ENCODE assay signal across 8 cellular contexts in the genomic region with DNA sequence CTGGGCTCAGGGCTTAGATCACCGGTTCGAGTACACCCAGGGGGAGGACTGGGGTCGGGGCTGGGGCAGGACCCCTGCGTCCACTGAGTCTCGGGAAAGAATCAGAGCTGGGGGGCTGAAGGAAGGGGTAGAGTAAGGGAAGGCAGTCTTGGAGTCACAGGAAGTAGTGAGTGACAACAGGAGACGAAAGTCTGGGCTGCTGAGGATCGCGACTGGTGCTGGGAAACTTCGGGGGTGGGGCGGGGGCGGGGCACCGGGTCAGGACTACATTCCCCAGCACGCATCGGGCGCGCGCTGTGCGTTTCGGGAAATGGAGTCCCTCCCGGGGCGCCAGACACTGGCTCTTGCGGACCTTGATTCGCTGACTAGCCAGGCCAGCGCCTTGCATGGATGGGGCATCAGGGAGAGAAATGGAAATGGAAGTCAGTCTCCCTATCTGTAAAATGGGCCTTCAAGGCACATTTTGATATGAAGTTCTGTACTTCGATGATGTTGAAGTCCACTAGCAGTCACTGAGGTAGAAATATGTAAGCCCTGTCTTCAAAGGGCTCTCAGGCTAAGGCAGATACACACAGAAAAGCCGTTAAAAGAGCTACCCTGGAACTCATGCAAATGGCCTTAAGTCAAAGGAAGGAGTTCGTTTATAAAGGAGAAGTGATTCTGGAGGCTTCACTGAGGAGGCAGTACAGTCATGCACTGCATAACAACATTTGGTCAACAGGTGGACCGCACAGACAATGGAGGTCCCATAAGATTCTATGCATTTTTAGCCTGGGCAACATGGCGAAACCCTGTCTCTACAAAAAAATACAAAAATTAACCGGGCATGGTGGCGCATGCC. TPM values are rescaled to one million over a fixed set of nuclear protein-coding genes. Genes with fewer than 3 reads are reported as not detected.
DNase-seq lines count a peak whose midpoint lies in the region; ATAC-seq and TF ChIP-seq lines count a peak whose summit lies in the region.

No MANE protein-coding gene starts in this region.

- no peaks in the 10 kb centered on the region for H3K27me3 Mint-ChIP-seq in activated CD4-positive, alpha-beta T cell treated with anti-CD3 and anti-CD28 coated beads for 36 hours
- no peaks in the 10 kb centered on the region for H3K27me3 Mint-ChIP-seq in chondrocyte (ENCODE audit: low read depth)

- H3K9me3 Mint-ChIP-seq in activated CD4-positive, alpha-beta T cell treated with anti-CD3 and anti-CD28 coated beads for 36 hours (ENCODE audit: low read depth), result no peaks in the 10 kb centered on the region
- H3K9me3 Mint-ChIP-seq in chondrocyte (ENCODE audit: low read depth), result no peaks in the 10 kb centered on the region

- no peaks in the 10 kb centered on the region for H3K27me3 ChIP-seq in kidney epithelial cell (ENCODE audit: control insufficient read depth, insufficient read depth, low read length)

- H3K4me1 Mint-ChIP-seq in activated CD4-positive, alpha-beta T cell treated with anti-CD3 and anti-CD28 coated beads for 36 hours, result peaks cover 41% of the 10 kb centered on the region
- H3K4me1 Mint-ChIP-seq in chondrocyte (ENCODE audit: low read depth), result peaks cover 47% of the 10 kb centered on the region

- peak overlapping the region; percentile 84 for H3K27ac Mint-ChIP-seq in activated CD4-positive, alpha-beta T cell treated with anti-CD3 and anti-CD28 coated beads for 36 hours
- peak overlapping the region; percentile 100 for H3K27ac Mint-ChIP-seq in chondrocyte (ENCODE audit: unreplicated experiment)

- H3K36me3 ChIP-seq in kidney epithelial cell (ENCODE audit: control insufficient read depth, insufficient read depth, low read length), result no peaks in the 10 kb centered on the region

- peak overlapping the region; percentile 63 for H3K4me3 ChIP-seq in kidney epithelial cell (ENCODE audit: low read depth, low read length)

- peak; percentile 38 for ATAC-seq in GM21619 (IDR thresholded peaks at IDR 0.05; ENCODE audit: unreplicated experiment)
- ATAC-seq in activated CD4-positive, alpha-beta T cell treated with anti-CD3 and anti-CD28 coated beads for 36 hours, result peak; percentile 69
- ATAC-seq in HG02973 (IDR thresholded peaks at IDR 0.05; ENCODE audit: unreplicated experiment), result no peak

- no peaks in the 10 kb centered on the region for H3K36me3 Mint-ChIP-seq in activated CD4-positive, alpha-beta T cell treated with anti-CD3 and anti-CD28 coated beads for 36 hours (ENCODE audit: low read depth)
- H3K36me3 Mint-ChIP-seq in chondrocyte (ENCODE audit: low read depth), result no peaks in the 10 kb centered on the region

- peak; percentile 93 for DNase-seq in AG20443 (ENCODE audit: low spot score)
- DNase-seq in NCI-H2107 (lab: John Stamatoyannopoulos, UW), result peak; percentile 22
- DNase-seq in activated CD4-positive, alpha-beta T cell treated with anti-CD3 and anti-CD28 coated beads for 36 hours, result peak; percentile 93
- DNase-seq in chondrocyte (ENCODE audit: low spot score), result peak; percentile 95
- peak; percentile 59 for DNase-seq in kidney epithelial cell (ENCODE audit: low read depth)
- peak; percentile 63 to 66 for DNase-seq in stimulated activated CD4-positive, alpha-beta T cell treated with anti-CD3 and anti-CD28 coated beads, Interleukin-15, amount 100 ng/mL, for 1 hour (ENCODE audit: low read depth in 1 of 2, low spot score in 1 of 2)

- no peak for TF ChIP-seq CTCF in chondrocyte (IDR thresholded peaks at IDR 0.05)
- TF ChIP-seq CTCF in kidney epithelial cell (IDR thresholded peaks at IDR 0.05; ENCODE audit: insufficient read depth, low read length, poor library complexity, severe bottlenecking), result no peak

- CTCF ChIA-PET in activated CD4-positive, alpha-beta T cell treated with anti-CD3 and anti-CD28 coated beads for 36 hours (lab: Charles Lee), result interaction anchor here (1.0 to 1.1 kb wide), 2 partner anchors 53 to 58 kb away, joined by 3 to 4 read pairs; no protein-coding TSS in a partner anchor

- peak overlapping the region; percentile 61 for H3K4me3 Mint-ChIP-seq in activated CD4-positive, alpha-beta T cell treated with anti-CD3 and anti-CD28 coated beads for 36 hours
- peak overlapping the region; percentile 89 for H3K4me3 Mint-ChIP-seq in chondrocyte (ENCODE audit: unreplicated experiment)

- intact Hi-C loops in activated CD4-positive, alpha-beta T cell treated with anti-CD3 and anti-CD28 coated beads for 36 hours (cut with DNase I, micrococcal nuclease), result loop anchor here (1.0 to 2.0 kb wide), 7 partner anchors 22 to 245 kb away; a partner anchor contains a TSS

- POLR2A ChIA-PET in activated CD4-positive, alpha-beta T cell treated with anti-CD3 and anti-CD28 coated beads for 36 hours (lab: Charles Lee), result interaction anchor here (0.7 kb wide), 1 partner anchor 40 kb away, joined by 6 read pairs; no protein-coding TSS in a partner anchor

RNA-seq across cellular contexts. Expression of a gene that starts 0.7 kb away (rescaled TPM):
- under 1 TPM; 0.18 TPM for total RNA-seq in activated CD4-positive, alpha-beta T cell treated with anti-CD3 and anti-CD28 coated beads for 36 hours
- total RNA-seq in chondrocyte, result 3.7 to 5.7 TPM (median 4.2 TPM) in 3 replicates
- 1.4 and 2.1 TPM in 2 replicates for total RNA-seq in kidney epithelial cell

RNA-seq across cellular contexts. Expression of a gene that starts 3.2 kb away (rescaled TPM):
- 10 to 100 TPM; 19.5 to 20.4 TPM for total RNA-seq in activated CD4-positive, alpha-beta T cell treated with anti-CD3 and anti-CD28 coated beads for 36 hours
- total RNA-seq in chondrocyte (34.6 to 37.5 TPM (median 37.3 TPM) in 3 replicates), kidney epithelial cell (43.1 and 46.3 TPM in 2 replicates)

RNA-seq across cellular contexts. Expression of a gene that starts 26.3 kb away (rescaled TPM):
- total RNA-seq in activated CD4-positive, alpha-beta T cell treated with anti-CD3 and anti-CD28 coated beads for 36 hours, result 10 to 100 TPM; 23.7 to 31.4 TPM
- total RNA-seq in chondrocyte (19.4 to 21.5 TPM (median 20.5 TPM) in 3 replicates), kidney epithelial cell (36.4 and 37.9 TPM in 2 replicates)

RNA-seq across cellular contexts. Expression of a gene that starts 51.8 kb away (rescaled TPM):
- total RNA-seq in activated CD4-positive, alpha-beta T cell treated with anti-CD3 and anti-CD28 coated beads for 36 hours, result 1 to 10 TPM; 6.9 to 7.9 TPM
- 10.3 to 16.0 TPM (median 15.6 TPM) in 3 replicates for total RNA-seq in chondrocyte
- total RNA-seq in kidney epithelial cell, result 35.3 and 37.9 TPM in 2 replicates

Comparison
In these comparisons a context has a peak if more than half of its experiments do, and no peak if none do; other contexts are left out.
1. DNase-seq: peak in every context shown above with its lines; median percentile 95 in chondrocyte; 93 in AG20443; 93 in activated CD4-positive, alpha-beta T cell treated with anti-CD3 and anti-CD28 coated beads for 36 hours; 64 in stimulated activated CD4-positive, alpha-beta T cell treated with anti-CD3 and anti-CD28 coated beads, Interleukin-15, amount 100 ng/mL, for 1 hour; 59 in kidney epithelial cell; 22 in NCI-H2107.